Comparison of ENCODE assay signal across 16 cellular contexts in genomic region chr16:75921281-75921680, GRCh38.
"Had no signal": no experiment of that assay in that cellular context is flagged by ENCODE, and none has a peak within 500 bp of the region (broad histone marks: within the 10 kb centered on the region; RNA-seq: fewer than 3 reads in every experiment).

No MANE protein-coding gene starts in this region.

- H3K27ac ChIP-seq: colonic mucosa, left ventricle myocardium inferior, neutrophil, parathyroid adenoma, tibial nerve had no signal

- H3K27me3 ChIP-seq: colonic mucosa, neutrophil, tibial nerve had no signal

- H3K4me1 Mint-ChIP-seq: memory B cell; natural killer cell; stimulated activated naive B cell treated with anti-CD40 and anti-IgM and Interleukin-4, amounts not matched to agents 10 μg/mL and 1 μg/mL and 100 μg/mL, for 72 hours had no signal

- H3K4me3 Mint-ChIP-seq: activated CD8-positive, alpha-beta T cell treated with anti-CD3 and anti-CD28 coated beads for 36 hours; activated naive CD8-positive, alpha-beta T cell; activated T-cell treated with anti-CD3 and anti-CD28 coated beads, Interleukin-2, amount 50 U/mL, for 4 hours; memory B cell; natural killer cell; stimulated activated naive B cell treated with anti-CD40 and anti-IgM and Interleukin-4, amounts not matched to agents 10 μg/mL and 1 μg/mL and 100 μg/mL, for 72 hours had no signal

- H3K9me3 Mint-ChIP-seq: activated CD8-positive, alpha-beta T cell treated with anti-CD3 and anti-CD28 coated beads for 36 hours; activated T-cell treated with anti-CD3 and anti-CD28 coated beads, Interleukin-2, amount 50 U/mL, for 4 hours; memory B cell had no signal

- H3K9ac ChIP-seq: parathyroid adenoma had no signal

- H3K27ac Mint-ChIP-seq: activated CD8-positive, alpha-beta T cell treated with anti-CD3 and anti-CD28 coated beads for 36 hours; activated naive CD8-positive, alpha-beta T cell; memory B cell; natural killer cell; stimulated activated naive B cell treated with anti-CD40 and anti-IgM and Interleukin-4, amounts not matched to agents 10 μg/mL and 1 μg/mL and 100 μg/mL, for 72 hours had no signal

- H3K9me3 ChIP-seq: colonic mucosa, left ventricle myocardium inferior, neutrophil, tibial nerve had no signal

- DNase-seq: activated CD4-positive, alpha-beta T cell treated with anti-CD3 and anti-CD28 coated beads for 48 hours; activated CD8-positive, alpha-beta T cell treated with anti-CD3 and anti-CD28 coated beads for 36 hours; activated effector memory CD4-positive, alpha-beta T cell treated with anti-CD3 and anti-CD28 coated beads, Interleukin-2, amount 50 U/mL, for 16 hours; activated T-cell treated with anti-CD3 and anti-CD28 coated beads, Interleukin-2, amount 50 U/mL, for 4 hours; amniotic stem cell; colonic mucosa; left ventricle myocardium inferior; natural killer cell; stimulated activated CD4-positive, alpha-beta T cell treated with anti-CD3 and anti-CD28 coated beads, Interleukin-2, amount 100 ng/mL, for 48 hours; stimulated activated naive B cell treated with anti-CD40 and anti-IgM and Interleukin-4, amounts not matched to agents 10 μg/mL and 1 μg/mL and 100 μg/mL, for 72 hours had no signal

- H3K4me1 ChIP-seq: colonic mucosa, left ventricle myocardium inferior, parathyroid adenoma, tibial nerve had no signal

- H3K36me3 ChIP-seq: colonic mucosa, left ventricle myocardium inferior, neutrophil, tibial nerve had no signal

- H3K36me3 Mint-ChIP-seq: activated naive CD8-positive, alpha-beta T cell; memory B cell; natural killer cell; stimulated activated naive B cell treated with anti-CD40 and anti-IgM and Interleukin-4, amounts not matched to agents 10 μg/mL and 1 μg/mL and 100 μg/mL, for 72 hours had no signal

- H3K4me3 ChIP-seq: colonic mucosa, left ventricle myocardium inferior, tibial nerve had no signal

- H3K79me2 ChIP-seq: parathyroid adenoma had no signal

- H3K27me3 Mint-ChIP-seq: activated CD8-positive, alpha-beta T cell treated with anti-CD3 and anti-CD28 coated beads for 36 hours; memory B cell had no signal

- H2AFZ ChIP-seq: parathyroid adenoma had no signal

- ATAC-seq: activated CD8-positive, alpha-beta T cell treated with anti-CD3 and anti-CD28 coated beads for 36 hours; activated T-cell treated with anti-CD3 and anti-CD28 coated beads, Interleukin-2, amount 50 U/mL, for 4 hours; esophagus mucosa; natural killer cell; stimulated activated naive B cell treated with anti-CD40 and anti-IgM and Interleukin-4, amounts not matched to agents 10 μg/mL and 1 μg/mL and 100 μg/mL, for 72 hours had no signal
